ENCODE assay signal across 12 cellular contexts in the genomic region with DNA sequence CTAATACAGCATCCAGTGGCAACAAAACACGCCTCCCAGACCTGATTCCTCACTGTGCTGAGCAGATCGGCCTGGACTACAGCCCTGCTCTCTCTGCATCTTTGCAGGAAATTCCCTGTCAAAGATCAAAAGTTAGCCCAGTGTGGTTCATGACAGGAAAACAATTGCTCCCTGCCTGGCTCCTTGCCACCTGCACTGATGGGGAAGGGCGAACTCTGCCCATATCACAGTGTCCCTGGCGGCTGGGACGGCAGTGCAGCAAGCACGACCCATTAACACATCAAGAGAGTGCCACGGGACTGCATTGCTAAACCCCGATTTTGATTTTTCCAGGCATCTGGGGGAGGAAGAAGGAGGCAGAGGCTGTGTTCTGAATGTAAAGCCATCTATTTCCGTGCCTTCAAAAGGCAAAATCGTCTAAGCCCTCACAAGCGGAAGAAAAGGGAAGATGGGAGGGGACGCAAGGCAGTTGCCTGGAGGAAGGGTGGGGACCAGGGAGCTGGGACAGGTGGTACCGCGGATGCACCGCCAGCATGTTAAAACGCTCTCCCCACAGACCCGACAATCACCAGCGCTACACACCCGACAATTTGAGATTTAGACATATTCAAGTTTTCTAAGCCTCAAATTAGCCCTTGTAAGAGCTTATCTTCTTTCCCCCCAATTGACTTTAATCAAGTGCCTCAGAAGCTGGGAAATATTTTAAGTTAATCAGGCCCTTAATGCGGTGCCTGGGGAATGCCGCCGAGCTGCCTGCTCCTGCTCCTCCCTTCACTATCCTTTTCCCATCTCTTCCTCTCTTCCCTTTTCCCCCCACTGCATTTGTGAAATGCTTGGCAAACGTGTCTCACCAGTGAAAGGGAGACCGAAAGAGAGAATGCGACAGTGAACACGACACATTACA.
DNase-seq lines count a peak whose midpoint lies in the region; ATAC-seq, FAIRE-seq and TF ChIP-seq lines count a peak whose summit lies in the region.
"Had no signal": no experiment of that assay in that cellular context is flagged by ENCODE, and none has a peak within 500 bp of the region (broad histone marks: within the 10 kb centered on the region; RNA-seq: fewer than 3 reads in every experiment).

No MANE protein-coding gene starts in this region.

- peaks cover 35% of the 10 kb centered on the region for H3K4me1 ChIP-seq in IMR-90 (ENCODE audit: control insufficient read depth, insufficient read depth, low read length)
- no peaks in the 10 kb centered on the region for H3K4me1 ChIP-seq in K562 (replicated peaks in 1 of 2; ENCODE audit: control insufficient read depth in 2 of 2, insufficient read depth in 2 of 2, low read length in 2 of 2)
- H3K4me1 ChIP-seq in testis, result peaks cover 7% of the 10 kb centered on the region
- no peaks in the 10 kb centered on the region for H3K4me1 ChIP-seq in CD4-positive, alpha-beta memory T cell (ENCODE audit: insufficient read depth, low read length)

- peak overlapping the region; percentile 79 for H3K18ac ChIP-seq in IMR-90 (ENCODE audit: low read depth, low read length)

- peak overlapping the region; percentile 92 for H2BK20ac ChIP-seq in IMR-90 (ENCODE audit: low read depth, low read length)

- no peak overlapping the region for H2BK5ac ChIP-seq in IMR-90 (ENCODE audit: low read depth, low read length, poor library complexity, severe bottlenecking)

- peak overlapping the region; percentile 100 for H3K4ac ChIP-seq in IMR-90 (ENCODE audit: low read depth, low read length)

- H3K27ac ChIP-seq in IMR-90 (ENCODE audit: insufficient read depth, low read length) (peak overlapping the region; percentile 27; the same call in 1 of the 2 replicates), K562 (ENCODE audit: extremely low read depth, low read depth, low read length) (no peak overlapping the region), testis (no peak overlapping the region)
- H3K27ac ChIP-seq in CD4-positive, alpha-beta memory T cell (ENCODE audit: low read depth, low read length), result no peak overlapping the region

- H3K4me1 Mint-ChIP-seq in activated CD4-positive, alpha-beta memory T cell treated with anti-CD3 and anti-CD28 coated beads, Interleukin-2, amount 10 ng/mL, durations not matched to agents 7 days and 5 days, result no peaks in the 10 kb centered on the region
- H3K4me1 Mint-ChIP-seq in CD4-positive, alpha-beta memory T cell, result peaks cover 0 to 8% (median 0%) of the 10 kb centered on the region in 4 donors
- H3K4me1 Mint-ChIP-seq: stimulated activated memory B cell treated with anti-CD40 and anti-IgM and Interleukin-4, amounts not matched to agents 10 μg/mL and 1 μg/mL and 100 μg/mL, for 72 hours had no signal

- WGBS in IMR-90 (ENCODE audit: extremely low coverage in 2 of 2, insufficient read length in 1 of 2), 2 experiments, result 44% methylated on average over 7 of the region's 26 CpGs; no CpG with 5 or more reads in 1 of the 2 experiments
- WGBS in K562 (ENCODE audit: insufficient coverage, low coverage, missing lambda C conversion rate), result 1% methylated on average over 20 of the region's 26 CpGs
- 31 to 39% methylated on average over 25 to 26 of the region's 26 CpGs for WGBS in testis, 2 donors

- intact Hi-C loops in IMR-90 (cut with micrococcal nuclease) (no loop called here), K562 (cut with micrococcal nuclease) (no loop called here), testis (cut with DNase I; ENCODE audit: low total_unique reads) (no loop called here)
- intact Hi-C loops in CD4-positive, alpha-beta memory T cell (cut with micrococcal nuclease), result no loop called here

- POLR2A ChIA-PET in IMR-90 (lab: Charles Lee; ENCODE audit: unreplicated experiment), result no interaction called here
- POLR2A ChIA-PET in K562 (lab: Yijun Ruan, JAX), result no interaction called here
- POLR2A ChIA-PET in activated CD4-positive, alpha-beta memory T cell treated with anti-CD3 and anti-CD28 coated beads, Interleukin-2, amount 10 ng/mL, durations not matched to agents 7 days and 5 days (lab: Charles Lee), result no interaction called here
- POLR2A ChIA-PET in CD4-positive, alpha-beta memory T cell (lab: Charles Lee; ENCODE audit: partially characterized antibody), result no interaction called here

- in situ Hi-C loops in IMR-90 (cut with MboI; ENCODE audit: low sequenced_read_pairs) (no loop called here), K562 (cut with MboI) (no loop called here)

- no peak for TF ChIP-seq EP300 in K562 (IDR thresholded peaks at IDR 0.05; ENCODE audit: low read length)

- TF ChIP-seq CTCF in IMR-90 (conservative IDR thresholded peaks at IDR 0.05; ENCODE audit: low read depth, low read length) (no peak), K562 (IDR thresholded peaks at IDR 0.05 in 2 of 3, conservative IDR thresholded peaks at IDR 0.05 in 1 of 3; ENCODE audit: insufficient read depth in 2 of 3, low read depth in 1 of 3, low read length in 3 of 3) (no peak), testis (IDR thresholded peaks at IDR 0.05) (no peak)

- 0 out of 2 replicates have a peak, but pooled peaks cover 3% of the 10 kb centered on the region for H4K20me1 ChIP-seq in IMR-90 (ENCODE audit: insufficient read depth, low read length)
- H4K20me1 ChIP-seq in K562 (replicated peaks; ENCODE audit: control insufficient read depth, insufficient read depth, low read length), result no peaks in the 10 kb centered on the region

- H2AFZ ChIP-seq in IMR-90 (replicated peaks; ENCODE audit: low read length, poor library complexity) (peak overlapping the region; percentile 77), K562 (ENCODE audit: low read depth, low read length) (no peak overlapping the region)

- H4K8ac ChIP-seq in IMR-90 (ENCODE audit: low read depth in 2 of 2, low read length in 2 of 2), result peak overlapping the region; percentile 48 to 71; a peak in 3 of 4 replicates

- no peak overlapping the region for H3K9ac ChIP-seq in IMR-90 (ENCODE audit: low read depth, low read length)
- H3K9ac ChIP-seq in K562 (ENCODE audit: insufficient read depth in 1 of 2, low read depth in 2 of 2, low read length in 2 of 2), result no peak overlapping the region

- H2BK15ac ChIP-seq in IMR-90 (ENCODE audit: low read depth, low read length), result peak overlapping the region; percentile 90

- H3K79me1 ChIP-seq in IMR-90 (ENCODE audit: low read depth in 1 of 2, low read length in 2 of 2), result no peaks in the 10 kb centered on the region

- H3K4me3 Mint-ChIP-seq in activated CD4-positive, alpha-beta memory T cell treated with anti-CD3 and anti-CD28 coated beads, Interleukin-2, amount 10 ng/mL, durations not matched to agents 7 days and 5 days, result no peak overlapping the region
- H3K4me3 Mint-ChIP-seq in CD4-positive, alpha-beta memory T cell, result peak overlapping the region in 1 of 8 donors; percentile 36
- H3K4me3 Mint-ChIP-seq: natural killer cell treated with Interleukin-12 subunit alpha and Interleukin-12 subunit beta and Interleukin-15 and Interleukin-18, amount 100 ng/mL, for 72 hours; stimulated activated memory B cell treated with anti-CD40 and anti-IgM and Interleukin-4, amounts not matched to agents 10 μg/mL and 1 μg/mL and 100 μg/mL, for 72 hours had no signal

- H4K91ac ChIP-seq in IMR-90 (ENCODE audit: insufficient read depth, low read depth, low read length), result peak overlapping the region; percentile 67

- no peaks in the 10 kb centered on the region for H3K79me2 ChIP-seq in K562 (ENCODE audit: control insufficient read depth, insufficient read depth, low read length)

- BruUV-seq in IMR-90 (replicated peaks; lab: Mats Ljungman, UMichigan) (no TSS peak), K562 (replicated peaks; lab: Mats Ljungman, UMichigan) (no TSS peak)

- no peak overlapping the region for H2AK9ac ChIP-seq in IMR-90 (replicated peaks; ENCODE audit: low read depth, low read length, poor library complexity)

- H3K9me1 ChIP-seq in IMR-90 (ENCODE audit: insufficient read depth, low read length) (peaks cover 17% of the 10 kb centered on the region), K562 (ENCODE audit: control insufficient read depth, insufficient read depth, low read length) (no peaks in the 10 kb centered on the region)

- H2BK120ac ChIP-seq in IMR-90 (ENCODE audit: low read depth, low read length), result peak overlapping the region; percentile 100

- H3K27ac Mint-ChIP-seq in activated CD4-positive, alpha-beta memory T cell treated with anti-CD3 and anti-CD28 coated beads, Interleukin-2, amount 10 ng/mL, durations not matched to agents 7 days and 5 days, result no peak overlapping the region
- no peak overlapping the region for H3K27ac Mint-ChIP-seq in CD4-positive, alpha-beta memory T cell
- H3K27ac Mint-ChIP-seq: natural killer cell treated with Interleukin-12 subunit alpha and Interleukin-12 subunit beta and Interleukin-15 and Interleukin-18, amount 100 ng/mL, for 72 hours; stimulated activated memory B cell treated with anti-CD40 and anti-IgM and Interleukin-4, amounts not matched to agents 10 μg/mL and 1 μg/mL and 100 μg/mL, for 72 hours had no signal

- peak overlapping the region; percentile 62 for H4K5ac ChIP-seq in IMR-90 (ENCODE audit: low read depth, low read length)

- no peak overlapping the region for H3K4me3 ChIP-seq in IMR-90 (ENCODE audit: insufficient read depth, low read depth, low read length)
- no peak overlapping the region for H3K4me3 ChIP-seq in K562
- H3K4me3 ChIP-seq in testis, result no peak overlapping the region
- no peak overlapping the region for H3K4me3 ChIP-seq in CD4-positive, alpha-beta memory T cell (ENCODE audit: low read length in 2 of 2)

- H3K4me2 ChIP-seq in IMR-90 (ENCODE audit: low read depth, low read length) (no peak overlapping the region), K562 (ENCODE audit: insufficient read depth, low read length) (no peak overlapping the region)

- H3K9me3 Mint-ChIP-seq in activated CD4-positive, alpha-beta memory T cell treated with anti-CD3 and anti-CD28 coated beads, Interleukin-2, amount 10 ng/mL, durations not matched to agents 7 days and 5 days, result no peaks in the 10 kb centered on the region
- no peaks in the 10 kb centered on the region for H3K9me3 Mint-ChIP-seq in CD4-positive, alpha-beta memory T cell
- H3K9me3 Mint-ChIP-seq: natural killer cell treated with Interleukin-12 subunit alpha and Interleukin-12 subunit beta and Interleukin-15 and Interleukin-18, amount 100 ng/mL, for 72 hours; stimulated activated memory B cell treated with anti-CD40 and anti-IgM and Interleukin-4, amounts not matched to agents 10 μg/mL and 1 μg/mL and 100 μg/mL, for 72 hours had no signal

- FAIRE-seq in K562 (lab: Jason Lieb, UNC), result no peak

- peak overlapping the region; percentile 87; the same call in 1 of the 2 replicates for H3K23ac ChIP-seq in IMR-90 (ENCODE audit: low read depth, low read length)

- CTCF ChIA-PET in IMR-90 (lab: Yijun Ruan, JAX), result no interaction called here
- CTCF ChIA-PET in K562 (lab: Yijun Ruan, JAX; ENCODE audit: low intra/inter-chr PET ratio), result no interaction called here
- CTCF ChIA-PET in activated CD4-positive, alpha-beta memory T cell treated with anti-CD3 and anti-CD28 coated beads, Interleukin-2, amount 10 ng/mL, durations not matched to agents 7 days and 5 days (lab: Charles Lee), result no interaction called here
- CTCF ChIA-PET in CD4-positive, alpha-beta memory T cell (lab: Charles Lee; ENCODE audit: partially characterized antibody), result no interaction called here

- H3K36me3 ChIP-seq in IMR-90 (ENCODE audit: control insufficient read depth, insufficient read depth, low read length), result no peaks in the 10 kb centered on the region
- H3K36me3 ChIP-seq in K562 (ENCODE audit: control insufficient read depth, insufficient read depth, low read length), result no peaks in the 10 kb centered on the region
- H3K36me3 ChIP-seq in testis (ENCODE audit: low read depth, missing control alignments), result no peaks in the 10 kb centered on the region
- no peaks in the 10 kb centered on the region for H3K36me3 ChIP-seq in CD4-positive, alpha-beta memory T cell (ENCODE audit: insufficient read depth, low read length)

- H3K27me3 Mint-ChIP-seq in activated CD4-positive, alpha-beta memory T cell treated with anti-CD3 and anti-CD28 coated beads, Interleukin-2, amount 10 ng/mL, durations not matched to agents 7 days and 5 days, result peaks cover 31% of the 10 kb centered on the region
- peaks cover 33 to 38% of the 10 kb centered on the region in 2 donors for H3K27me3 Mint-ChIP-seq in CD4-positive, alpha-beta memory T cell

- dilution Hi-C loops in IMR-90 (cut with HindIII; ENCODE audit: low sequenced_read_pairs, unreplicated experiment), result no loop called here

- no peaks in the 10 kb centered on the region for H3K9me3 ChIP-seq in IMR-90 (ENCODE audit: control insufficient read depth, insufficient read depth, low read length)
- H3K9me3 ChIP-seq in K562 (replicated peaks; ENCODE audit: control insufficient read depth, insufficient read depth, low read depth, low read length), result no peaks in the 10 kb centered on the region
- H3K9me3 ChIP-seq in testis, result no peaks in the 10 kb centered on the region
- no peaks in the 10 kb centered on the region for H3K9me3 ChIP-seq in CD4-positive, alpha-beta memory T cell (ENCODE audit: control insufficient read depth in 1 of 2, low read length in 2 of 2)

- DNase-seq in IMR-90 (no peak), K562 (ENCODE audit: extremely low read depth in 1 of 4, low spot score in 3 of 4) (no peak), kidney tubule cell (ENCODE audit: low spot score) (peak; percentile 8), testis (peak; percentile 38)
- no peak for DNase-seq in activated CD4-positive, alpha-beta memory T cell treated with anti-CD3 and anti-CD28 coated beads, Interleukin-2, amount 10 ng/mL, durations not matched to agents 7 days and 5 days
- DNase-seq in effector CD4-positive, alpha-beta T cell, result no peak
- DNase-seq in CD4-positive, alpha-beta memory T cell, result no peak
- DNase-seq: DMS53; effector CD8-positive, alpha-beta T cell; NCI-H146 had no signal

- H3K36me3 Mint-ChIP-seq in activated CD4-positive, alpha-beta memory T cell treated with anti-CD3 and anti-CD28 coated beads, Interleukin-2, amount 10 ng/mL, durations not matched to agents 7 days and 5 days (ENCODE audit: low read depth), result no peaks in the 10 kb centered on the region
- no peaks in the 10 kb centered on the region for H3K36me3 Mint-ChIP-seq in CD4-positive, alpha-beta memory T cell
- H3K36me3 Mint-ChIP-seq: stimulated activated memory B cell treated with anti-CD40 and anti-IgM and Interleukin-4, amounts not matched to agents 10 μg/mL and 1 μg/mL and 100 μg/mL, for 72 hours had no signal

- ATAC-seq in IMR-90 (ENCODE audit: low read depth) (no peak), K562 (no peak)
- ATAC-seq: natural killer cell treated with Interleukin-12 subunit alpha and Interleukin-12 subunit beta and Interleukin-15 and Interleukin-18, amount 100 ng/mL, for 72 hours; stimulated activated memory B cell treated with anti-CD40 and anti-IgM and Interleukin-4, amounts not matched to agents 10 μg/mL and 1 μg/mL and 100 μg/mL, for 72 hours had no signal

- no peak overlapping the region for H3K56ac ChIP-seq in IMR-90 (ENCODE audit: extremely low read depth, insufficient read depth, low read length)

- H2AK5ac ChIP-seq in IMR-90 (ENCODE audit: low read depth, low read length), result peak overlapping the region; percentile 90

- TF ChIP-seq POLR2A in IMR-90 (IDR thresholded peaks at IDR 0.05; ENCODE audit: low read depth, low read length) (no peak), K562 (conservative IDR thresholded peaks at IDR 0.05) (no peak), testis (IDR thresholded peaks at IDR 0.05) (no peak)

- TF ChIP-seq RAD21 in IMR-90 (IDR thresholded peaks at IDR 0.05; ENCODE audit: low read length) (no peak), K562 (CRISPR knock-in tag; conservative IDR thresholded peaks at IDR 0.05 in 1 of 2, IDR thresholded peaks at IDR 0.05 in 1 of 2) (no peak)

- peak overlapping the region; percentile 90 for H3K14ac ChIP-seq in IMR-90 (replicated peaks; ENCODE audit: low read depth, low read length)

- no peaks in the 10 kb centered on the region for H3K27me3 ChIP-seq in IMR-90 (ENCODE audit: control insufficient read depth, insufficient read depth, low read length)
- peaks cover 18 to 40% of the 10 kb centered on the region in 2 experiments; a peak in 4 of 5 replicates for H3K27me3 ChIP-seq in K562 (ENCODE audit: control insufficient read depth in 2 of 2, insufficient read depth in 2 of 2, low read length in 2 of 2)
- no peaks in the 10 kb centered on the region for H3K27me3 ChIP-seq in testis
- peaks cover 11% of the 10 kb centered on the region for H3K27me3 ChIP-seq in CD4-positive, alpha-beta memory T cell (ENCODE audit: insufficient read depth, low read length)

Comparison
In these comparisons a context has a peak if more than half of its experiments do, and no peak if none do; other contexts are left out.
1. DNase-seq: peak in kidney tubule cell (single experiment) and testis (single experiment); none in IMR-90 (single experiment), K562 (0 of 4), activated CD4-positive, alpha-beta memory T cell treated with anti-CD3 and anti-CD28 coated beads, Interleukin-2, amount 10 ng/mL, durations not matched to agents 7 days and 5 days (single experiment), effector CD4-positive, alpha-beta T cell (single experiment) and CD4-positive, alpha-beta memory T cell (0 of 5).